Comparison of ENCODE assay signal across 14 cellular contexts in the genomic region with DNA sequence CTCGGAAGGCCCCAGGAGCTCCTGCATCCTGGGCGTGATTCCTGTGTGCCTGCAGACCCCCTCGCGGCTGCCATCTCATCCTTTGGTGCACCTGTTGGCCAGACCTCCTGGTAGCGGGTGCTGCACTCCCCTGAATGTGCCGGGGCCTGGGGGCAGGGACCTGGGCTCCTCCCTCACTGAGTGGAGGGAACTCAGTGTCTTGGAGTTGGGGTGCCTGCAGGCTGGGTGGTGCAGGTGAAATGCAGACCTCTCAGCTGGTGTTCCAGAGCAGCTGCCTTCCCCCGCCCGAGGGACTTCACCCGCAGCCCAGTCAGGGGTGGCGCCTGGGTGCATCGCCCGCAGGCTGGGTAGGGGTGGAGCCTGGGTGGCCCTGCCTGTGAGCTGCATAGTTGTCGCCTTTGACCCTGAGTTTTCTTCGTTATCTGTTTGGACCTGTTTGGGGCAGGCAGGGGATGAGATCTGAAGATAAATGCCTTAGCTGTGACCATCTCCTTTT. TPM values are rescaled to one million over a fixed set of nuclear protein-coding genes. Genes with fewer than 3 reads are reported as not detected.
DNase-seq lines count a peak whose midpoint lies in the region; ATAC-seq and TF ChIP-seq lines count a peak whose summit lies in the region.
"Had no signal": no experiment of that assay in that cellular context is flagged by ENCODE, and none has a peak within 500 bp of the region (broad histone marks: within the 10 kb centered on the region; RNA-seq: fewer than 3 reads in every experiment).

No MANE protein-coding gene starts in this region.

- H3K79me2 ChIP-seq in Karpas-422 (ENCODE audit: low read length) = no peaks in the 10 kb centered on the region

- no peak for TF ChIP-seq CTCF in adrenal gland (IDR thresholded peaks at IDR 0.05)
- TF ChIP-seq CTCF in thoracic aorta (IDR thresholded peaks at IDR 0.05) = no peak

- DNase-seq in HUDEP-2 (lab: John Stamatoyannopoulos, UW; ENCODE audit: unreplicated experiment in 76 of 76) (peak in 67 of 76 experiments; percentile 9 to 75 (median 52)), adrenal gland (peak; percentile 68 to 87 (median 77)), memory B cell (ENCODE audit: low spot score in 2 of 2) (peak in 1 of 2 donors; percentile 38), thoracic aorta (ENCODE audit: low spot score) (no peak), NCI-H774 (lab: John Stamatoyannopoulos, UW) (no peak), Karpas-422 (no peak)
- DNase-seq in activated naive CD4-positive, alpha-beta T cell treated with anti-CD3 and anti-CD28 coated beads, Interleukin-2, amount 50 U/mL, for 16 hours = no peak
- DNase-seq: activated CD4-positive, alpha-beta memory T cell treated with anti-CD3 and anti-CD28 coated beads, Interleukin-2, amount 10 ng/mL, durations not matched to agents 7 days and 5 days; CD8-positive, alpha-beta memory T cell; NCI-H1105 treated with DMSO at 0.1 percent for 48 hours; stimulated activated CD4-positive, alpha-beta T cell treated with anti-CD3 and anti-CD28 coated beads, Interleukin-2, amount 100 ng/mL, for 48 hours; T-helper 9 cell had no signal

- no peak overlapping the region for H3K4me3 Mint-ChIP-seq in memory B cell
- H3K4me3 Mint-ChIP-seq: activated CD4-positive, alpha-beta memory T cell treated with anti-CD3 and anti-CD28 coated beads, Interleukin-2, amount 10 ng/mL, durations not matched to agents 7 days and 5 days; CD8-positive, alpha-beta memory T cell had no signal

- H3K4me3 ChIP-seq in adrenal gland = no peak overlapping the region
- H3K4me3 ChIP-seq in thoracic aorta = no peak overlapping the region
- no peak overlapping the region for H3K4me3 ChIP-seq in Karpas-422 (ENCODE audit: low read length)

- ATAC-seq in memory B cell (ENCODE audit: low read depth) = peak; percentile 87
- ATAC-seq in thoracic aorta (ENCODE audit: insufficient number of reproducible peaks, low FRiP score, low read depth) = no peak
- ATAC-seq: Right ventricle myocardium inferior had no signal

- H3K9me2 ChIP-seq in Karpas-422 (replicated peaks; ENCODE audit: insufficient read depth, low read length) = no peaks in the 10 kb centered on the region

- no peaks in the 10 kb centered on the region for H3K9me3 Mint-ChIP-seq in memory B cell
- H3K9me3 Mint-ChIP-seq: activated T-helper 2 cell treated with anti-CD3 and anti-CD28 coated beads, Interferon-gamma antibody, Interleukin-2, Interleukin-4, amounts not matched to agents 10 μg/mL and 5 μg/mL and 100 μg/mL, durations not matched to agents 14 hours and 24 hours and 36 hours; CD8-positive, alpha-beta memory T cell had no signal

- peaks cover 24% of the 10 kb centered on the region for H3K4me1 Mint-ChIP-seq in memory B cell

- no peak overlapping the region for H3K9ac ChIP-seq in Karpas-422 (ENCODE audit: low read length)

- no peak overlapping the region for H3K4me2 ChIP-seq in Karpas-422 (ENCODE audit: low read depth, low read length, poor library complexity, severe bottlenecking)

- H2AFZ ChIP-seq in Karpas-422 (ENCODE audit: low read length) = no peak overlapping the region

- no peaks in the 10 kb centered on the region for H4K20me1 ChIP-seq in Karpas-422 (ENCODE audit: insufficient read depth, low read depth, low read length)

- H3K27me3 ChIP-seq in adrenal gland = no peaks in the 10 kb centered on the region
- no peaks in the 10 kb centered on the region for H3K27me3 ChIP-seq in thoracic aorta (replicated peaks; ENCODE audit: insufficient read depth)
- no peaks in the 10 kb centered on the region for H3K27me3 ChIP-seq in Karpas-422 (ENCODE audit: low read length)

- H3K4me1 ChIP-seq in adrenal gland (replicated peaks in 1 of 2) (peaks cover 0 to 49% of the 10 kb centered on the region in 2 donors), thoracic aorta (ENCODE audit: control insufficient read depth in 1 of 2, low read depth in 2 of 2) (peaks cover 32 to 74% of the 10 kb centered on the region in 2 donors), Karpas-422 (ENCODE audit: low read length) (no peaks in the 10 kb centered on the region)

- intact Hi-C loops in adrenal gland (cut with DNase I) = no loop called here

- TF ChIP-seq POLR2A in adrenal gland (IDR thresholded peaks at IDR 0.05) = no peak

- peak overlapping the region in 3 of 5 donors; percentile 47 to 65 (median 57) for H3K27ac ChIP-seq in adrenal gland
- H3K27ac ChIP-seq in thoracic aorta = peak overlapping the region; percentile 76 to 88
- H3K27ac ChIP-seq in Karpas-422 (ENCODE audit: low read length) = no peak overlapping the region

- H3K36me3 ChIP-seq in adrenal gland (replicated peaks in 1 of 2) (peaks cover 0 to 4% of the 10 kb centered on the region in 2 donors), thoracic aorta (no peaks in the 10 kb centered on the region), Karpas-422 (ENCODE audit: insufficient read depth, low read length) (no peaks in the 10 kb centered on the region)

- WGBS in adrenal gland, 4 donors = 44 to 76% (median 60%) methylated on average over 5 to 14 of the region's 14 CpGs

- no peaks in the 10 kb centered on the region for H3K9me3 ChIP-seq in adrenal gland (replicated peaks in 1 of 3)
- no peaks in the 10 kb centered on the region for H3K9me3 ChIP-seq in thoracic aorta
- no peaks in the 10 kb centered on the region for H3K9me3 ChIP-seq in Karpas-422 (ENCODE audit: low read length)

- no peaks in the 10 kb centered on the region for H3K27me3 Mint-ChIP-seq in memory B cell
- H3K27me3 Mint-ChIP-seq: activated CD4-positive, alpha-beta memory T cell treated with anti-CD3 and anti-CD28 coated beads, Interleukin-2, amount 10 ng/mL, durations not matched to agents 7 days and 5 days; CD8-positive, alpha-beta memory T cell had no signal

- peaks cover 3% of the 10 kb centered on the region for H3K36me3 Mint-ChIP-seq in memory B cell
- H3K36me3 Mint-ChIP-seq: CD8-positive, alpha-beta memory T cell had no signal

- no peak overlapping the region for H3K27ac Mint-ChIP-seq in memory B cell
- H3K27ac Mint-ChIP-seq: activated CD4-positive, alpha-beta memory T cell treated with anti-CD3 and anti-CD28 coated beads, Interleukin-2, amount 10 ng/mL, durations not matched to agents 7 days and 5 days; activated T-helper 2 cell treated with anti-CD3 and anti-CD28 coated beads, Interferon-gamma antibody, Interleukin-2, Interleukin-4, amounts not matched to agents 10 μg/mL and 5 μg/mL and 100 μg/mL, durations not matched to agents 14 hours and 24 hours and 36 hours had no signal

RNA-seq across cellular contexts. Expression of a gene that starts 31.4 kb away (rescaled TPM):
- total RNA-seq in adrenal gland (100 to 1,000 TPM in 1 of 8 donors, 10 to 100 TPM in 7; 45.3 to 277 (median 75.8) TPM), thoracic aorta (10 to 100 TPM; 67.2 to 99.1 TPM)
- polyA plus RNA-seq in adrenal gland = 100 to 1,000 TPM in 2 of 3 donors, 10 to 100 TPM in 1; 14.2 to 104 (median 104) TPM
- 0.04 and 0.07 TPM in 2 replicates for total RNA-seq in Karpas-422 (2014; rRNA removed; shearing (Covaris generic); ENCODE audit: low replicate concordance)

Comparison
In these comparisons a context has a peak if more than half of its experiments do, and no peak if none do; other contexts are left out.
1. DNase-seq: peak in HUDEP-2 (67 of 76) and adrenal gland (7 of 7); none in thoracic aorta (single experiment), NCI-H774 (single experiment), activated naive CD4-positive, alpha-beta T cell treated with anti-CD3 and anti-CD28 coated beads, Interleukin-2, amount 50 U/mL, for 16 hours (single experiment) and Karpas-422 (single experiment).
2. RNA of a gene that starts 31.4 kb away (total RNA-seq): 67.2 to 99.1 TPM in thoracic aorta and 45.3 to 277 TPM in adrenal gland; 0.04 to 0.07 TPM in Karpas-422; every median in the first group is over 10 times any median in the second.